Comparison of ENCODE assay signal across 13 cellular contexts in the genomic region with DNA sequence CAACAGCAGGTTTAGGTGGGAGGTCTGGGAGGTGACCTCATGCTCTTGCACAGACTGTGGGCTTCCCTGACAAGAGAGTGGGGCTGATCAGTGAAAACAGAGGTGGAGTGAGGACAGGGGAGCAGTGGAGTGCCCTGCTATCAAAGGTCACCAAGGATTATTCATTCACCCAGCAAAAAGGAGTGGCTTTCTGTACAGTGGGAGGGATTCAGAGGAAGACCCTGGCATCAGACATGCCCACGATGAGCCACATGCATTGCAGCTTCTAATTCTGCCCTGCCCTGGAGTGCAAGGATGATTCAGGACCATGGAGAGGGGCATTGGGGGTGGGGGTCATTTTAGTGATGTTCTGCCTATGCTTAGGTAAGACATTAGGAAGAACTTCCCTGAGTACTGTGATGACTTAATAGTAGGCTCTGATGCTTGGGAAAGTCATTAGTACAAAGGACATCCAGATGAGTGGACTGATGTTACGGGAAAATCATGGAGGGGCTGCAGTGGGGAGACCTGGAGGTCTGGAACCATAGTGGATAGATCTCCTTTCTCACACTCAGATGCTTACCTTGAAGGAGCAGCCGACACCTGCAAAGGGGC. TPM values are rescaled to one million over a fixed set of nuclear protein-coding genes. Genes with fewer than 3 reads are reported as not detected.
DNase-seq lines count a peak whose midpoint lies in the region; ATAC-seq and TF ChIP-seq lines count a peak whose summit lies in the region.
"Had no signal": no experiment of that assay in that cellular context is flagged by ENCODE, and none has a peak within 500 bp of the region (broad histone marks: within the 10 kb centered on the region; RNA-seq: fewer than 3 reads in every experiment).

No MANE protein-coding gene starts in this region.

- H3K9me3 ChIP-seq in CD4-positive, alpha-beta T cell (ENCODE audit: control insufficient read depth, low read length) = no peaks in the 10 kb centered on the region
- H3K9me3 ChIP-seq in sigmoid colon (no peaks in the 10 kb centered on the region), vagina (no peaks in the 10 kb centered on the region)

- peaks cover 97% of the 10 kb centered on the region for H3K36me3 Mint-ChIP-seq in CD4-positive, alpha-beta T cell (ENCODE audit: low read depth)
- peaks cover 92% of the 10 kb centered on the region for H3K36me3 Mint-ChIP-seq in activated CD8-positive, alpha-beta T cell treated with anti-CD3 and anti-CD28 coated beads, Interleukin-2, amount 10 ng/mL, durations not matched to agents 7 days and 5 days (ENCODE audit: low read depth)
- H3K36me3 Mint-ChIP-seq: brain had no signal

- CTCF ChIA-PET in CD4-positive, alpha-beta T cell (lab: Charles Lee) = no interaction called here
- CTCF ChIA-PET in activated CD8-positive, alpha-beta T cell treated with anti-CD3 and anti-CD28 coated beads, Interleukin-2, amount 10 ng/mL, durations not matched to agents 7 days and 5 days (lab: Charles Lee) = interaction anchor here (3.6 kb wide), 1 partner anchor 13 kb away, joined by 26 read pairs; a partner anchor contains a TSS

- no peak for DNase-seq in CD4-positive, alpha-beta T cell
- DNase-seq in activated CD8-positive, alpha-beta T cell treated with anti-CD3 and anti-CD28 coated beads, Interleukin-2, amount 10 ng/mL, durations not matched to agents 7 days and 5 days = peak; percentile 59
- DNase-seq in iPS-NIHi7 (ENCODE audit: extremely low spot score) = peak; percentile 63
- DNase-seq in activated effector memory CD4-positive, alpha-beta T cell treated with anti-CD3 and anti-CD28 coated beads, Interleukin-2, amount 50 U/mL, for 16 hours = no peak
- DNase-seq in sigmoid colon = no peak
- no peak for DNase-seq in vagina (ENCODE audit: extremely low spot score in 2 of 2)
- DNase-seq: GF-D8, NCI-H1436, NCI-H69 had no signal

- peaks cover 0 to 32% (median 16%) of the 10 kb centered on the region in 4 donors for H3K4me1 ChIP-seq in sigmoid colon
- peaks cover 34% of the 10 kb centered on the region for H3K4me1 ChIP-seq in vagina

- ATAC-seq in CD4-positive, alpha-beta T cell (ENCODE audit: poor library complexity) = no peak
- no peak for ATAC-seq in activated CD8-positive, alpha-beta T cell treated with anti-CD3 and anti-CD28 coated beads, Interleukin-2, amount 10 ng/mL, durations not matched to agents 7 days and 5 days
- no peak for ATAC-seq in HG03095 (IDR thresholded peaks at IDR 0.05; ENCODE audit: unreplicated experiment)

- H3K4me3 ChIP-seq in sigmoid colon = no peak overlapping the region
- no peak overlapping the region for H3K4me3 ChIP-seq in vagina
- H3K4me3 ChIP-seq: SK-N-MC had no signal

- 90 to 91% methylated on average over 3 of the region's 3 CpGs for WGBS in sigmoid colon, 2 donors

- no peak for TF ChIP-seq RAD21 in Ishikawa (IDR thresholded peaks at IDR 0.05; ENCODE audit: low read depth)

- POLR2A ChIA-PET in CD4-positive, alpha-beta T cell (lab: Charles Lee) = interaction anchor here (0.8 to 36.2 kb wide), 4 partner anchors 10 to 24 kb away, joined by 3 to 1343 read pairs (median 295); a partner anchor contains a TSS
- POLR2A ChIA-PET in activated CD8-positive, alpha-beta T cell treated with anti-CD3 and anti-CD28 coated beads, Interleukin-2, amount 10 ng/mL, durations not matched to agents 7 days and 5 days (lab: Charles Lee) = interaction anchor here (0.6 to 12.2 kb wide), 6 partner anchors 10 to 28 kb away, joined by 3 to 119 read pairs (median 4); a partner anchor contains a TSS

- H3K4me3 Mint-ChIP-seq in CD4-positive, alpha-beta T cell = no peak overlapping the region
- no peak overlapping the region for H3K4me3 Mint-ChIP-seq in activated CD8-positive, alpha-beta T cell treated with anti-CD3 and anti-CD28 coated beads, Interleukin-2, amount 10 ng/mL, durations not matched to agents 7 days and 5 days
- H3K4me3 Mint-ChIP-seq: brain had no signal

- TF ChIP-seq CTCF in CD4-positive, alpha-beta T cell (IDR thresholded peaks at IDR 0.05) = no peak
- no peak for TF ChIP-seq CTCF in sigmoid colon (IDR thresholded peaks at IDR 0.05)
- TF ChIP-seq CTCF in vagina (IDR thresholded peaks at IDR 0.05) = no peak

- H3K9me3 Mint-ChIP-seq in CD4-positive, alpha-beta T cell = no peaks in the 10 kb centered on the region
- H3K9me3 Mint-ChIP-seq in activated CD8-positive, alpha-beta T cell treated with anti-CD3 and anti-CD28 coated beads, Interleukin-2, amount 10 ng/mL, durations not matched to agents 7 days and 5 days (ENCODE audit: insufficient read depth) = peaks cover 5% of the 10 kb centered on the region

- TF ChIP-seq EP300 in Ishikawa (IDR thresholded peaks at IDR 0.05; ENCODE audit: borderline replicate concordance) (no peak), sigmoid colon (IDR thresholded peaks at IDR 0.05) (no peak)

- no peaks in the 10 kb centered on the region for H3K27me3 Mint-ChIP-seq in CD4-positive, alpha-beta T cell
- no peaks in the 10 kb centered on the region for H3K27me3 Mint-ChIP-seq in activated CD8-positive, alpha-beta T cell treated with anti-CD3 and anti-CD28 coated beads, Interleukin-2, amount 10 ng/mL, durations not matched to agents 7 days and 5 days (ENCODE audit: low read depth)
- H3K27me3 Mint-ChIP-seq: brain had no signal

- TF ChIP-seq POLR2A in sigmoid colon (IDR thresholded peaks at IDR 0.05) (no peak), vagina (IDR thresholded peaks at IDR 0.05) (no peak)

- peaks cover 87% of the 10 kb centered on the region for H3K4me1 Mint-ChIP-seq in CD4-positive, alpha-beta T cell (ENCODE audit: low read depth)
- peaks cover 86% of the 10 kb centered on the region for H3K4me1 Mint-ChIP-seq in activated CD8-positive, alpha-beta T cell treated with anti-CD3 and anti-CD28 coated beads, Interleukin-2, amount 10 ng/mL, durations not matched to agents 7 days and 5 days (ENCODE audit: low read depth)

- intact Hi-C loops in CD4-positive, alpha-beta T cell (cut with DNase I, micrococcal nuclease) = loop anchor here in 1 of 2 experiments (5.0 kb wide), 1 partner anchor 36 kb away; a partner anchor contains a TSS
- intact Hi-C loops in sigmoid colon (cut with DNase I) (no loop called here), vagina (cut with DNase I) (no loop called here)

- H3K36me3 ChIP-seq in sigmoid colon (peaks cover 0 to 19% (median 3%) of the 10 kb centered on the region in 4 donors), vagina (peaks cover 0 to 4% of the 10 kb centered on the region in 2 donors)

- no peaks in the 10 kb centered on the region for H3K27me3 ChIP-seq in CD4-positive, alpha-beta T cell (ENCODE audit: control insufficient read depth, insufficient read depth, low read length)
- no peaks in the 10 kb centered on the region for H3K27me3 ChIP-seq in sigmoid colon
- H3K27me3 ChIP-seq in vagina = no peaks in the 10 kb centered on the region

- H3K27ac Mint-ChIP-seq in CD4-positive, alpha-beta T cell = peak overlapping the region; percentile 76
- peak overlapping the region; percentile 27 for H3K27ac Mint-ChIP-seq in activated CD8-positive, alpha-beta T cell treated with anti-CD3 and anti-CD28 coated beads, Interleukin-2, amount 10 ng/mL, durations not matched to agents 7 days and 5 days
- H3K27ac Mint-ChIP-seq: brain had no signal

- no peak overlapping the region for H3K27ac ChIP-seq in CD4-positive, alpha-beta T cell (ENCODE audit: low read depth, low read length)
- H3K27ac ChIP-seq in sigmoid colon (peak overlapping the region in 1 of 4 donors; percentile 35), vagina (no peak overlapping the region)
- H3K27ac ChIP-seq: SK-N-MC had no signal

TF ChIP-seq in Ishikawa, 13 proteins besides CTCF, POLR2A, EP300 and RAD21:
- TF ChIP-seq, protein P1, sequence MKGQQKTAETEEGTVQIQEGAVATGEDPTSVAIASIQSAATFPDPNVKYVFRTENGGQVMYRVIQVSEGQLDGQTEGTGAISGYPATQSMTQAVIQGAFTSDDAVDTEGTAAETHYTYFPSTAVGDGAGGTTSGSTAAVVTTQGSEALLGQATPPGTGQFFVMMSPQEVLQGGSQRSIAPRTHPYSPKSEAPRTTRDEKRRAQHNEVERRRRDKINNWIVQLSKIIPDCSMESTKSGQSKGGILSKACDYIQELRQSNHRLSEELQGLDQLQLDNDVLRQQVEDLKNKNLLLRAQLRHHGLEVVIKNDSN (IDR thresholded peaks at IDR 0.05) = no peak
- TF ChIP-seq, protein P2, sequence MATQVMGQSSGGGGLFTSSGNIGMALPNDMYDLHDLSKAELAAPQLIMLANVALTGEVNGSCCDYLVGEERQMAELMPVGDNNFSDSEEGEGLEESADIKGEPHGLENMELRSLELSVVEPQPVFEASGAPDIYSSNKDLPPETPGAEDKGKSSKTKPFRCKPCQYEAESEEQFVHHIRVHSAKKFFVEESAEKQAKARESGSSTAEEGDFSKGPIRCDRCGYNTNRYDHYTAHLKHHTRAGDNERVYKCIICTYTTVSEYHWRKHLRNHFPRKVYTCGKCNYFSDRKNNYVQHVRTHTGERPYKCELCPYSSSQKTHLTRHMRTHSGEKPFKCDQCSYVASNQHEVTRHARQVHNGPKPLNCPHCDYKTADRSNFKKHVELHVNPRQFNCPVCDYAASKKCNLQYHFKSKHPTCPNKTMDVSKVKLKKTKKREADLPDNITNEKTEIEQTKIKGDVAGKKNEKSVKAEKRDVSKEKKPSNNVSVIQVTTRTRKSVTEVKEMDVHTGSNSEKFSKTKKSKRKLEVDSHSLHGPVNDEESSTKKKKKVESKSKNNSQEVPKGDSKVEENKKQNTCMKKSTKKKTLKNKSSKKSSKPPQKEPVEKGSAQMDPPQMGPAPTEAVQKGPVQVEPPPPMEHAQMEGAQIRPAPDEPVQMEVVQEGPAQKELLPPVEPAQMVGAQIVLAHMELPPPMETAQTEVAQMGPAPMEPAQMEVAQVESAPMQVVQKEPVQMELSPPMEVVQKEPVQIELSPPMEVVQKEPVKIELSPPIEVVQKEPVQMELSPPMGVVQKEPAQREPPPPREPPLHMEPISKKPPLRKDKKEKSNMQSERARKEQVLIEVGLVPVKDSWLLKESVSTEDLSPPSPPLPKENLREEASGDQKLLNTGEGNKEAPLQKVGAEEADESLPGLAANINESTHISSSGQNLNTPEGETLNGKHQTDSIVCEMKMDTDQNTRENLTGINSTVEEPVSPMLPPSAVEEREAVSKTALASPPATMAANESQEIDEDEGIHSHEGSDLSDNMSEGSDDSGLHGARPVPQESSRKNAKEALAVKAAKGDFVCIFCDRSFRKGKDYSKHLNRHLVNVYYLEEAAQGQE (IDR thresholded peaks at IDR 0.05; ENCODE audit: low read depth) = peak; percentile 93
TF ChIP-seq in Ishikawa: peak in this region for 1.

RNA-seq across cellular contexts. Expression of a gene that starts 12.8 kb away (rescaled TPM):
- total RNA-seq in CD4-positive, alpha-beta T cell = 10 to 100 TPM; 60.3 to 61.7 TPM
- 10 to 100 TPM; 51.6 to 52.9 TPM for total RNA-seq in activated CD8-positive, alpha-beta T cell treated with anti-CD3 and anti-CD28 coated beads, Interleukin-2, amount 10 ng/mL, durations not matched to agents 7 days and 5 days
- total RNA-seq in sigmoid colon = 1 to 10 TPM; 4.4 to 8.0 (median 5.0) TPM
- polyA plus RNA-seq in sigmoid colon = 10 to 100 TPM in 1 of 3 donors, under 1 TPM in 2; 0.46 to 10.0 (median 0.60) TPM
- total RNA-seq in vagina = 6.9 TPM

RNA-seq across cellular contexts. Expression of a gene that starts 36.8 kb away (rescaled TPM):
- total RNA-seq in CD4-positive, alpha-beta T cell = 10 to 100 TPM; 60.3 to 63.0 TPM
- 100 to 1,000 TPM; 273 to 290 TPM for total RNA-seq in activated CD8-positive, alpha-beta T cell treated with anti-CD3 and anti-CD28 coated beads, Interleukin-2, amount 10 ng/mL, durations not matched to agents 7 days and 5 days
- total RNA-seq in sigmoid colon (10 to 100 TPM; 22.5 to 32.7 (median 31.6) TPM), vagina (44.9 TPM)
- 10 to 100 TPM; 10.2 to 38.2 (median 10.6) TPM for polyA plus RNA-seq in sigmoid colon

Comparison
In these comparisons a context has a peak if more than half of its experiments do, and no peak if none do; other contexts are left out.
1. DNase-seq: peak in activated CD8-positive, alpha-beta T cell treated with anti-CD3 and anti-CD28 coated beads, Interleukin-2, amount 10 ng/mL, durations not matched to agents 7 days and 5 days (single experiment) and iPS-NIHi7 (single experiment); none in CD4-positive, alpha-beta T cell (0 of 10), activated effector memory CD4-positive, alpha-beta T cell treated with anti-CD3 and anti-CD28 coated beads, Interleukin-2, amount 50 U/mL, for 16 hours (single experiment), sigmoid colon (single experiment) and vagina (0 of 2).